14 cellular contexts compared by ENCODE assay signal in the genomic region with DNA sequence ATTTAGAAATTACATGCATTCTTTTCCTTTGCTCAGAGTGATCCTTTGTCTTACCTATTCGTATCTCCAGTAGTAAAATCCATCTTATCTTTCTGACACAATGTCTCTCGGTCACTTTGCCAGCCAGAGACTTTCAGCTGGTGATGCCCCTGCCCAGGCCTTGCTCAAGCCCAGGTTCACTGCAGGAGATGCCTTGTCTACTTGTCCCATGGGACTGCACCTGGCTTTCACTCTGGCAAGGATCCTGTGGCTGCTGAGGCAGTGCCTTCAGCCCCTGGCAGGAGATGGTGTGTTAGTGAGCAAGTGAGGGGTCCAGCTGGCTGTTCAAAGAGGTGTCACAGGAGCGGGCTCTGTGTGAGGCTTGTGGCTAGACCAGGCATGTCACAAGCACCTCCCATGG.
DNase-seq lines count a peak whose midpoint lies in the region; ATAC-seq and TF ChIP-seq lines count a peak whose summit lies in the region.
"Had no signal": no experiment of that assay in that cellular context is flagged by ENCODE, and none has a peak within 500 bp of the region (broad histone marks: within the 10 kb centered on the region; RNA-seq: fewer than 3 reads in every experiment).

No MANE protein-coding gene starts in this region.

- no peak overlapping the region for H3K56ac ChIP-seq in mesendoderm (ENCODE audit: low read length)

- no peak for TF ChIP-seq CTCF in activated B cell treated with CpG ODN at 0.5 μM for 24 hours (IDR thresholded peaks at IDR 0.05)
- no peak for TF ChIP-seq CTCF in hepatocyte (IDR thresholded peaks at IDR 0.05; ENCODE audit: poor library complexity)

- no peak overlapping the region for H3K4me3 ChIP-seq in hepatocyte
- no peak overlapping the region for H3K4me3 ChIP-seq in mesendoderm (ENCODE audit: low read length)
- H3K4me3 ChIP-seq in GM23248: no peak overlapping the region
- H3K4me3 ChIP-seq: GM23338, HAP-1 had no signal

- CTCF ChIA-PET in activated B cell treated with CpG ODN at 0.5 μM for 24 hours (lab: Charles Lee): no interaction called here

- H3K4me3 Mint-ChIP-seq in activated B cell treated with CpG ODN at 0.5 μM for 24 hours: no peak overlapping the region
- H3K4me3 Mint-ChIP-seq: CD4-positive, alpha-beta memory T cell; GM23338; HFFc6 had no signal

- no peak for ATAC-seq in activated B cell treated with CpG ODN at 0.5 μM for 24 hours (ENCODE audit: low read depth)
- ATAC-seq in GM18858 (IDR thresholded peaks at IDR 0.05; ENCODE audit: unreplicated experiment): no peak
- ATAC-seq in HG02885 (IDR thresholded peaks at IDR 0.05; ENCODE audit: poor library complexity, unreplicated experiment): no peak
- ATAC-seq: GM23338 had no signal

- no peak overlapping the region for H2BK15ac ChIP-seq in mesendoderm (replicated peaks; ENCODE audit: low read depth)

- no peak overlapping the region for H2BK5ac ChIP-seq in mesendoderm (ENCODE audit: low read length)

- no peaks in the 10 kb centered on the region for H4K20me1 ChIP-seq in hepatocyte (ENCODE audit: insufficient read depth, poor library complexity, severe bottlenecking)
- no peaks in the 10 kb centered on the region for H4K20me1 ChIP-seq in GM23248 (ENCODE audit: insufficient read depth)

- H3K36me3 Mint-ChIP-seq in activated B cell treated with CpG ODN at 0.5 μM for 24 hours (ENCODE audit: low read depth): no peaks in the 10 kb centered on the region
- H3K36me3 Mint-ChIP-seq: CD4-positive, alpha-beta memory T cell had no signal

- H4K8ac ChIP-seq in mesendoderm (ENCODE audit: low read depth, low read length): no peak overlapping the region

- no peaks in the 10 kb centered on the region for H3K27me3 Mint-ChIP-seq in activated B cell treated with CpG ODN at 0.5 μM for 24 hours
- H3K27me3 Mint-ChIP-seq: CD4-positive, alpha-beta memory T cell had no signal

- H2AK5ac ChIP-seq in mesendoderm (ENCODE audit: low read length): peak overlapping the region; percentile 3

- 81% methylated on average over 3 of the region's 3 CpGs for WGBS in hepatocyte (ENCODE audit: low lambda C conversion rate, missing lambda C conversion rate)
- WGBS in mesendoderm (ENCODE audit: extremely low coverage, insufficient coverage, low lambda C conversion rate): no CpG with 5 or more reads among the region's 3 CpGs
- 70 to 86% methylated on average over 3 of the region's 3 CpGs for WGBS in GM23248 (ENCODE audit: low coverage in 1 of 2, low lambda C conversion rate in 2 of 2, missing lambda C conversion rate in 2 of 2), 2 experiments

- no peak overlapping the region for H3K9ac ChIP-seq in mesendoderm (ENCODE audit: low read length)
- no peak overlapping the region for H3K9ac ChIP-seq in GM23248

- H3F3A ChIP-seq in GM23248 (ENCODE audit: insufficient read depth): 0 out of 2 replicates have a peak, but pooled peaks cover 5% of the 10 kb centered on the region

- in situ Hi-C loops in GM23248 (cut with MboI): no loop called here

- H3K79me2 ChIP-seq in hepatocyte: no peaks in the 10 kb centered on the region
- no peaks in the 10 kb centered on the region for H3K79me2 ChIP-seq in mesendoderm (ENCODE audit: control insufficient read depth, insufficient read depth, low read length)
- no peaks in the 10 kb centered on the region for H3K79me2 ChIP-seq in GM23248 (ENCODE audit: insufficient read depth)

- H2AFZ ChIP-seq in hepatocyte (no peak overlapping the region), GM23248 (no peak overlapping the region)
- H2AFZ ChIP-seq: GM23338 had no signal

- DNase-seq in activated B cell treated with CpG ODN at 0.5 μM for 24 hours: peak; percentile 10
- DNase-seq in hepatocyte (ENCODE audit: low spot score): no peak
- no peak for DNase-seq in mesendoderm
- DNase-seq in EL: no peak
- DNase-seq in GM23248: no peak
- DNase-seq: C1 segment of cervical spinal cord; CD4-positive, alpha-beta memory T cell; DMS 273 treated with DMSO at 0.1 percent for 48 hours; DMS79; HFFc6 had no signal

- H3K4me2 ChIP-seq in hepatocyte (no peak overlapping the region), mesendoderm (ENCODE audit: low read length) (no peak overlapping the region), GM23248 (ENCODE audit: unreplicated experiment) (no peak overlapping the region)
- H3K4me2 ChIP-seq: GM23338 had no signal

- H3K4me1 Mint-ChIP-seq in activated B cell treated with CpG ODN at 0.5 μM for 24 hours: no peaks in the 10 kb centered on the region
- H3K4me1 Mint-ChIP-seq: CD4-positive, alpha-beta memory T cell; GM23338 had no signal

- H3K27me3 ChIP-seq in hepatocyte (no peaks in the 10 kb centered on the region), mesendoderm (ENCODE audit: insufficient read depth, low read length, poor library complexity) (no peaks in the 10 kb centered on the region), GM23248 (replicated peaks; ENCODE audit: insufficient read depth) (no peaks in the 10 kb centered on the region)

- POLR2A ChIA-PET in activated B cell treated with CpG ODN at 0.5 μM for 24 hours (lab: Charles Lee): no interaction called here

- H3K79me1 ChIP-seq in mesendoderm (ENCODE audit: low read length): no peaks in the 10 kb centered on the region

- peak overlapping the region; percentile 61 for H3K27ac ChIP-seq in hepatocyte
- no peak overlapping the region for H3K27ac ChIP-seq in mesendoderm (ENCODE audit: low read depth, low read length)
- no peak overlapping the region for H3K27ac ChIP-seq in GM23248

- no peak overlapping the region for H4K5ac ChIP-seq in mesendoderm (ENCODE audit: low read length)

- H3K36me3 ChIP-seq in hepatocyte (replicated peaks; ENCODE audit: insufficient read depth, low read depth) (no peaks in the 10 kb centered on the region), mesendoderm (ENCODE audit: control insufficient read depth, insufficient read depth, low read length) (no peaks in the 10 kb centered on the region), GM23248 (ENCODE audit: low read depth) (no peaks in the 10 kb centered on the region)
- H3K36me3 ChIP-seq: HAP-1 had no signal

- intact Hi-C loops in activated B cell treated with CpG ODN at 0.5 μM for 24 hours (cut with micrococcal nuclease): no loop called here

- no peak overlapping the region for H3K27ac Mint-ChIP-seq in activated B cell treated with CpG ODN at 0.5 μM for 24 hours
- H3K27ac Mint-ChIP-seq: CD4-positive, alpha-beta memory T cell; GM23338; HFFc6 had no signal

- H2BK120ac ChIP-seq in mesendoderm (ENCODE audit: low read depth, low read length): no peak overlapping the region

- H3K4me1 ChIP-seq in hepatocyte (ENCODE audit: insufficient read depth) (peaks cover 15% of the 10 kb centered on the region), mesendoderm (ENCODE audit: control insufficient read depth, low read depth, low read length) (no peaks in the 10 kb centered on the region), GM23248 (ENCODE audit: insufficient read depth) (no peaks in the 10 kb centered on the region)
- H3K4me1 ChIP-seq: HAP-1 had no signal

- peaks cover 7% of the 10 kb centered on the region for H3K9me3 Mint-ChIP-seq in activated B cell treated with CpG ODN at 0.5 μM for 24 hours

- H3K9me2 ChIP-seq in hepatocyte (replicated peaks; ENCODE audit: insufficient read depth) (no peaks in the 10 kb centered on the region), GM23248 (ENCODE audit: insufficient read depth) (no peaks in the 10 kb centered on the region)

- H3K18ac ChIP-seq in mesendoderm (ENCODE audit: low read length): peak overlapping the region; percentile 7

- no peak overlapping the region for H3K4ac ChIP-seq in mesendoderm (ENCODE audit: low read depth, low read length)

- H3K23ac ChIP-seq in mesendoderm (ENCODE audit: low read length): no peak overlapping the region

- H3K9me3 ChIP-seq in hepatocyte (ENCODE audit: low read depth): no peaks in the 10 kb centered on the region
- H3K9me3 ChIP-seq in GM23248 (ENCODE audit: low read depth): no peaks in the 10 kb centered on the region
- H3K9me3 ChIP-seq: HAP-1 had no signal
